ENCODE assay signal across 9 cellular contexts in the genomic region with DNA sequence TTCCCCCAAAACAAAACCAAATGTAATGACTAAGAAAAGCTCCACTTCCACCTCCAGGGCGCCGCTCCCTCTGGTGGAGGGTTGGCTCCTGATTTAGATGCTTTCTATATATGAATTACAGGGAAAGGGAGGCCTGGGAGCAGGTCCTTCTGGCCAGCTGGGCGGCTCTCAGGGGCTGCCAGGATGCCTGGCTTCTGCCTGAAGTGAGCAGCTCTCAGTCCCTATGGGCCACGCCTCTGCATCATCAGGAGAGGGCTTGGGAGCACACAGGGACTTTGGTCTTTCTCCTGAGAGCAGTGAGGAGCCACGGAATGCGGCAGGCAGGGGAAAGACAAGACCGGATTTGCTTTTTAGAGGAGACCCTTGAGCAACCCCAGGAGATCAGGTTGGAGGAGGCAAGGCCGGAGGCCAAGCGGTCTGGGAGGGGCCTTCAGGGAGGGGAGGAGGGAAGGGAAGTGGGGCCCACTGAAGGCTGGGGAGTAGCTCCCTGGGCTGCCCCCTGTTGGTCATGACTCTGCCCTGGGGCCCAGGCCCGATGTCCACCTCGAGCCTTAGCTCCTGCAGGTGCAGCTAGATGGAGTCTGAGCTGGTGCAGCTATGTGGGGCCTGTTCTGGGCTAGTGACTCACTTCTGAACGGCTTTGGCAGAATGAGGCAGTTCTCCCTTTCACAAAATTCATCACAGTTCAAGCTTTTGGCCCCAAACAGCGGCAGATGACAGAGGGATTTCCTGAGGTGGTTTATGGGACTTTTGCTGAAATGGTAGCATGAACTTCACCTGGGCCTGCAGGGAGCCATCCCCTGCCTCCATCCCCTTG. TPM values are rescaled to one million over a fixed set of nuclear protein-coding genes. Genes with fewer than 3 reads are reported as not detected.
DNase-seq lines count a peak whose midpoint lies in the region; ATAC-seq, FAIRE-seq and TF ChIP-seq lines count a peak whose summit lies in the region.
"Had no signal": no experiment of that assay in that cellular context is flagged by ENCODE, and none has a peak within 500 bp of the region (broad histone marks: within the 10 kb centered on the region; RNA-seq: fewer than 3 reads in every experiment).

No MANE protein-coding gene starts in this region.

- in situ Hi-C loops in ACHN (cut with HindIII; ENCODE audit: low pct_ligation_motif_present, low pct_unique_long_range_greater_than_20kb, low sequenced_read_pairs), result no loop called here

- no peaks in the 10 kb centered on the region for H3K27me3 ChIP-seq in vagina
- H3K27me3 ChIP-seq: heart left ventricle had no signal

- TF ChIP-seq CTCF in cardiac fibroblast (IDR thresholded peaks at IDR 0.05; ENCODE audit: low read depth, low read length) (peak; percentile 48), vagina (IDR thresholded peaks at IDR 0.05) (no peak)

- H3K4me3 ChIP-seq in cardiac fibroblast (replicated peaks in 1 of 2; ENCODE audit: low read depth in 2 of 2, low read length in 2 of 2) (no peak overlapping the region), vagina (no peak overlapping the region)
- H3K4me3 ChIP-seq: heart left ventricle had no signal

- peak; percentile 27 for DNase-seq in ACHN
- DNase-seq in GM18507 (ENCODE audit: extremely low spot score, insufficient read length, low read depth), result no peak
- DNase-seq in cardiac fibroblast (ENCODE audit: low read depth in 2 of 2), result peak; percentile 37 to 40
- peak; percentile 49 for DNase-seq in stimulated activated naive CD8-positive, alpha-beta T cell treated with anti-CD3 and anti-CD28 coated beads, Interleukin-15, Interleukin-2, amounts not matched to agents 100 U/mL and 50 U/mL, for 24 hours
- DNase-seq in vagina (ENCODE audit: extremely low spot score in 2 of 2), result no peak
- DNase-seq in NCI-H1105 (lab: John Stamatoyannopoulos, UW), result no peak
- DNase-seq: heart left ventricle had no signal

- FAIRE-seq in GM18507 (lab: Jason Lieb, UNC), result peak; percentile 93

- intact Hi-C loops in vagina (cut with DNase I), result no loop called here

- H3K27ac ChIP-seq in vagina, result no peak overlapping the region
- H3K27ac ChIP-seq: heart left ventricle had no signal

- H3K36me3 ChIP-seq in vagina, result no peaks in the 10 kb centered on the region
- H3K36me3 ChIP-seq: heart left ventricle had no signal

- H3K9me3 ChIP-seq in vagina, result no peaks in the 10 kb centered on the region
- H3K9me3 ChIP-seq: heart left ventricle had no signal

- no peak for TF ChIP-seq POLR2A in vagina (IDR thresholded peaks at IDR 0.05)

- ATAC-seq in HG03520 (IDR thresholded peaks at IDR 0.05; ENCODE audit: unreplicated experiment) (peak; percentile 16), HG02623 (IDR thresholded peaks at IDR 0.05; ENCODE audit: unreplicated experiment) (no peak)
- ATAC-seq in stimulated activated naive CD8-positive, alpha-beta T cell treated with anti-CD3 and anti-CD28 coated beads, Interleukin-15, Interleukin-2, amounts not matched to agents 100 U/mL and 50 U/mL, for 24 hours, result peak; percentile 53

- peaks cover 8% of the 10 kb centered on the region for H3K4me1 ChIP-seq in vagina

RNA-seq across cellular contexts. Expression of a gene that starts 11.3 kb away (rescaled TPM):
- 134 TPM for total RNA-seq in vagina

RNA-seq across cellular contexts. Expression of a gene that starts 54.1 kb away (rescaled TPM):
- total RNA-seq in vagina, result 17.9 TPM

Comparison
In these comparisons a context has a peak if more than half of its experiments do, and no peak if none do; other contexts are left out.
1. DNase-seq: peak in ACHN (single experiment), cardiac fibroblast (2 of 2) and stimulated activated naive CD8-positive, alpha-beta T cell treated with anti-CD3 and anti-CD28 coated beads, Interleukin-15, Interleukin-2, amounts not matched to agents 100 U/mL and 50 U/mL, for 24 hours (single experiment); none in GM18507 (single experiment), vagina (0 of 2) and NCI-H1105 (single experiment).